In genomic region chr4:121094297-121094966, GRCh38 we compare ENCODE assay signal across 19 cellular contexts. TPM values are rescaled to one million over a fixed set of nuclear protein-coding genes. Genes with fewer than 3 reads are reported as not detected.
"Had no signal": no experiment of that assay in that cellular context is flagged by ENCODE, and none has a peak within 500 bp of the region (broad histone marks: within the 10 kb centered on the region; RNA-seq: fewer than 3 reads in every experiment).

No MANE protein-coding gene starts in this region.

- ATAC-seq: left colon had no signal

- H3K4me3 ChIP-seq: dorsolateral prefrontal cortex, right atrium auricular region, sigmoid colon, skin epidermis, suprapubic skin, thyroid gland had no signal

- H3K27me3 ChIP-seq: dorsolateral prefrontal cortex, right atrium auricular region, sigmoid colon, suprapubic skin, thyroid gland had no signal

- H3K4me1 ChIP-seq: right atrium auricular region, sigmoid colon, suprapubic skin, thyroid gland had no signal

- H3K9me3 ChIP-seq: right atrium auricular region, sigmoid colon, suprapubic skin, thyroid gland had no signal

- H3K27ac ChIP-seq: dorsolateral prefrontal cortex, right atrium auricular region, sigmoid colon, skin epidermis, suprapubic skin, thyroid gland had no signal

- H3K36me3 ChIP-seq: right atrium auricular region, sigmoid colon, suprapubic skin, thyroid gland had no signal

- DNase-seq: cortex of kidney; dorsolateral prefrontal cortex; effector CD8-positive, alpha-beta T cell; foreskin melanocyte; head of caudate nucleus; hippocampal formation; left colon; mesendoderm; naive B cell; nephron progenitor cell; posterior cingulate gyrus; sigmoid colon; stimulated activated CD4-positive, alpha-beta T cell treated with anti-CD3 and anti-CD28 coated beads, Interleukin-12 subunit alpha, Interleukin-12 subunit beta, amount 100 ng/mL, for 4 hours; stimulated activated naive CD4-positive, alpha-beta T cell treated with Interleukin-2 at 50 U/mL for 16 hours; thyroid gland had no signal

RNA-seq across cellular contexts. Expression of gene NDNF, which starts 22.1 kb away (rescaled TPM):
- total RNA-seq: osteocyte had no signal
